Comparison of ENCODE assay signal across 13 cellular contexts in the genomic region with DNA sequence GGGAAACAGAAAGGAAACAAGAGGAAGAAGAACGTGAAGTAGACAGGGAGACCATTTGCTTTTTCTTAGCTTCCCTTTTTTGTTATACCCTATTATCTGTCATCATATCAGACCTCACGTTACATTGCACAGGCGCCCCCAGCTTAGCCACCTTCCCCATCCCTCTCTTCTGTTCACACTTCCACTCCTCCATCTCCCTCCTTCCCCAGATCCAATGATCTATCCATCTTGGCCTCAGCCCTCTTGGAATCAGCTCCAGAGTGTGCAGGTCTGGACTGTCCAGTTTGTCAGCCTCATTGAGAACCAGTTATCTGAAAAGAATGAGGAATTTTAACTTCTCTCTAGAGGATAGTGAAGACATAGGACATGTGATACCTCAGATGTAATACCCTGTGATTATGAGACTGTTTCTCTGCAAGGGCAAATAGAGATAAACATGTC.
A peak's percentile ranks its signal among the peaks of the same experiment; 100 is the strongest.
DNase-seq lines count a peak whose midpoint lies in the region; ATAC-seq and TF ChIP-seq lines count a peak whose summit lies in the region.
"Had no signal": no experiment of that assay in that cellular context is flagged by ENCODE, and none has a peak within 500 bp of the region (broad histone marks: within the 10 kb centered on the region; RNA-seq: fewer than 3 reads in every experiment).

No MANE protein-coding gene starts in this region.

- H3K36me3 ChIP-seq in IMR-90 (ENCODE audit: control insufficient read depth, insufficient read depth, low read length) (no peaks in the 10 kb centered on the region), adipocyte (ENCODE audit: control insufficient read depth, insufficient read depth, low read length, severe bottlenecking) (no peaks in the 10 kb centered on the region), liver (ENCODE audit: control insufficient read depth in 4 of 4, insufficient read depth in 3 of 4, low read depth in 1 of 4, low read length in 3 of 4) (no peaks in the 10 kb centered on the region), spleen (no peaks in the 10 kb centered on the region)
- H3K36me3 ChIP-seq: brain microvascular endothelial cell had no signal

- 100% methylated on average over 2 of the region's 3 CpGs; no CpG with 5 or more reads in 1 of the 2 experiments for WGBS in IMR-90 (ENCODE audit: extremely low coverage in 2 of 2, insufficient read length in 1 of 2), 2 experiments
- WGBS in liver = 89% methylated on average over 3 of the region's 3 CpGs
- WGBS in spleen, 5 donors = 34 to 50% (median 45%) methylated on average over 3 of the region's 3 CpGs

- H3K9ac ChIP-seq in IMR-90 (ENCODE audit: low read depth, low read length) (peak overlapping the region; percentile 22; the same call in 1 of the 2 replicates), adipocyte (ENCODE audit: low read length) (peak overlapping the region; percentile 64), liver (ENCODE audit: low read depth in 1 of 2, low read length in 2 of 2) (no peak overlapping the region)

- H3K56ac ChIP-seq in IMR-90 (ENCODE audit: extremely low read depth, insufficient read depth, low read length) = no peak overlapping the region

- TF ChIP-seq POLR2A in IMR-90 (IDR thresholded peaks at IDR 0.05; ENCODE audit: low read depth, low read length) (no peak), spleen (IDR thresholded peaks at IDR 0.05) (no peak)

- H3K4me3 Mint-ChIP-seq in activated naive CD8-positive, alpha-beta T cell treated with anti-CD3 and anti-CD28 coated beads for 36 hours = no peak overlapping the region
- H3K4me3 Mint-ChIP-seq: activated T-helper 1 cell treated with anti-CD3 and anti-CD28 coated beads, Interleukin-12 subunit alpha, Interleukin-12 subunit beta, Interleukin-2, Interleukin-4 antibody, amounts not matched to agents 30 ng/mL and 10 ng/mL and 1 ng/mL, durations not matched to agents 14 hours and 24 hours and 36 hours; natural killer cell had no signal

- no peak overlapping the region for H3K4me3 ChIP-seq in IMR-90 (ENCODE audit: insufficient read depth, low read depth, low read length)
- H3K4me3 ChIP-seq in adipocyte (ENCODE audit: low read length) = no peak overlapping the region
- H3K4me3 ChIP-seq in liver (ENCODE audit: low read depth in 1 of 3, low read length in 3 of 3) = no peak overlapping the region
- no peak overlapping the region for H3K4me3 ChIP-seq in spleen

- H2BK20ac ChIP-seq in IMR-90 (ENCODE audit: low read depth, low read length) = peak overlapping the region; percentile 69; the same call in 1 of the 2 replicates

- H3K4me1 ChIP-seq in IMR-90 (ENCODE audit: control insufficient read depth, insufficient read depth, low read length) = peaks cover 11% of the 10 kb centered on the region
- H3K4me1 ChIP-seq in adipocyte (ENCODE audit: control insufficient read depth, insufficient read depth, low read length) = peaks cover 20% of the 10 kb centered on the region
- peaks cover 0 to under 1% (median 0%) of the 10 kb centered on the region in 4 donors for H3K4me1 ChIP-seq in liver (ENCODE audit: control insufficient read depth in 4 of 4, insufficient read depth in 4 of 4, low read length in 3 of 4)
- H3K4me1 ChIP-seq in spleen = peaks cover 0 to 17% (median 2%) of the 10 kb centered on the region in 6 donors

- peak overlapping the region; percentile 30 for H2BK5ac ChIP-seq in IMR-90 (ENCODE audit: low read depth, low read length, poor library complexity, severe bottlenecking)

- no peak overlapping the region for H2AK9ac ChIP-seq in IMR-90 (replicated peaks; ENCODE audit: low read depth, low read length, poor library complexity)

- H4K5ac ChIP-seq in IMR-90 (ENCODE audit: low read depth, low read length) = peak overlapping the region; percentile 26

- peak overlapping the region; percentile 55 for H3K18ac ChIP-seq in IMR-90 (ENCODE audit: low read depth, low read length)

- peak overlapping the region; percentile 65 to 84; a peak in 3 of 4 replicates for H4K8ac ChIP-seq in IMR-90 (ENCODE audit: low read depth in 2 of 2, low read length in 2 of 2)

- in situ Hi-C loops in IMR-90 (cut with MboI; ENCODE audit: low sequenced_read_pairs) = loop anchor here (10.0 kb wide), 1 partner anchor 92 kb away; no protein-coding TSS in a partner anchor

- no peaks in the 10 kb centered on the region for H4K20me1 ChIP-seq in IMR-90 (ENCODE audit: insufficient read depth, low read length)

- POLR2A ChIA-PET in IMR-90 (lab: Charles Lee; ENCODE audit: unreplicated experiment) = interaction anchor here (0.6 kb wide), 1 partner anchor 1010 kb away, joined by 4 read pairs; no protein-coding TSS in a partner anchor

- H2BK15ac ChIP-seq in IMR-90 (ENCODE audit: low read depth, low read length) = peak overlapping the region; percentile 75; the same call in 2 of the 3 replicates

- H2BK120ac ChIP-seq in IMR-90 (ENCODE audit: low read depth, low read length) = peak overlapping the region; percentile 50

- peak; percentile 54 for ATAC-seq in IMR-90 (ENCODE audit: low read depth)
- no peak for ATAC-seq in HG02885 (IDR thresholded peaks at IDR 0.05; ENCODE audit: poor library complexity, unreplicated experiment)

- H3K79me1 ChIP-seq in IMR-90 (ENCODE audit: low read depth in 1 of 2, low read length in 2 of 2) = no peaks in the 10 kb centered on the region

- peak overlapping the region; percentile 28 for H2AFZ ChIP-seq in IMR-90 (replicated peaks; ENCODE audit: low read length, poor library complexity)

- peak overlapping the region; percentile 41 for H3K14ac ChIP-seq in IMR-90 (replicated peaks; ENCODE audit: low read depth, low read length)

- H3K27ac ChIP-seq in IMR-90 (ENCODE audit: insufficient read depth, low read length) (peak overlapping the region; percentile 82), liver (ENCODE audit: low read depth in 1 of 2, low read length in 2 of 2) (no peak overlapping the region), spleen (peak overlapping the region in 6 of 8 donors; percentile 11 to 79 (median 40))
- H3K27ac ChIP-seq: brain microvascular endothelial cell had no signal

- dilution Hi-C loops in IMR-90 (cut with HindIII; ENCODE audit: low sequenced_read_pairs, unreplicated experiment) = no loop called here

- H3K9me3 Mint-ChIP-seq in activated naive CD8-positive, alpha-beta T cell treated with anti-CD3 and anti-CD28 coated beads for 36 hours = no peaks in the 10 kb centered on the region
- H3K9me3 Mint-ChIP-seq: natural killer cell had no signal

- peaks cover 4% of the 10 kb centered on the region; the same call in 1 of the 2 replicates for H3K9me1 ChIP-seq in IMR-90 (ENCODE audit: insufficient read depth, low read length)

- TF ChIP-seq RAD21 in IMR-90 (IDR thresholded peaks at IDR 0.05; ENCODE audit: low read length) (no peak), liver (IDR thresholded peaks at IDR 0.05) (no peak)

- peaks cover 14% of the 10 kb centered on the region for H3K27me3 Mint-ChIP-seq in activated naive CD8-positive, alpha-beta T cell treated with anti-CD3 and anti-CD28 coated beads for 36 hours

- H3K27ac Mint-ChIP-seq in activated naive CD8-positive, alpha-beta T cell treated with anti-CD3 and anti-CD28 coated beads for 36 hours = no peak overlapping the region
- H3K27ac Mint-ChIP-seq: activated T-helper 1 cell treated with anti-CD3 and anti-CD28 coated beads, Interleukin-12 subunit alpha, Interleukin-12 subunit beta, Interleukin-2, Interleukin-4 antibody, amounts not matched to agents 30 ng/mL and 10 ng/mL and 1 ng/mL, durations not matched to agents 14 hours and 24 hours and 36 hours had no signal

- peak overlapping the region; percentile 53; the same call in 1 of the 2 replicates for H4K91ac ChIP-seq in IMR-90 (ENCODE audit: insufficient read depth, low read depth, low read length)

- no peaks in the 10 kb centered on the region for H3K9me3 ChIP-seq in IMR-90 (ENCODE audit: control insufficient read depth, insufficient read depth, low read length)
- peaks cover 14% of the 10 kb centered on the region for H3K9me3 ChIP-seq in adipocyte (ENCODE audit: control insufficient read depth, low read length)
- H3K9me3 ChIP-seq in liver (ENCODE audit: control insufficient read depth in 4 of 4, low read length in 3 of 4) = peaks cover 0 to 3% (median 0%) of the 10 kb centered on the region in 4 donors
- peaks cover 0 to 9% (median 0%) of the 10 kb centered on the region in 8 donors for H3K9me3 ChIP-seq in spleen

- no peaks in the 10 kb centered on the region for H3K4me1 Mint-ChIP-seq in activated naive CD8-positive, alpha-beta T cell treated with anti-CD3 and anti-CD28 coated beads for 36 hours

- no peak overlapping the region for H3K23ac ChIP-seq in IMR-90 (ENCODE audit: low read depth, low read length)

- DNase-seq in IMR-90 (peak; percentile 55), adipocyte (ENCODE audit: low read depth) (no peak), spleen (no peak), C1 segment of cervical spinal cord (lab: John Stamatoyannopoulos, UW) (no peak), NCI-H446 (lab: John Stamatoyannopoulos, UW) (no peak)
- no peak for DNase-seq in activated naive CD8-positive, alpha-beta T cell treated with anti-CD3 and anti-CD28 coated beads for 36 hours
- DNase-seq: activated CD4-positive, alpha-beta T cell treated with anti-CD3 and anti-CD28 coated beads for 48 hours; brain microvascular endothelial cell; natural killer cell; NCI-H1930 had no signal

- H3K4me2 ChIP-seq in IMR-90 (ENCODE audit: low read depth, low read length) = no peak overlapping the region

- H3K27me3 ChIP-seq in IMR-90 (ENCODE audit: control insufficient read depth, insufficient read depth, low read length) = no peaks in the 10 kb centered on the region
- H3K27me3 ChIP-seq in adipocyte (replicated peaks; ENCODE audit: control insufficient read depth, insufficient read depth, low read length) = no peaks in the 10 kb centered on the region
- no peaks in the 10 kb centered on the region for H3K27me3 ChIP-seq in liver (ENCODE audit: control insufficient read depth in 4 of 4, insufficient read depth in 4 of 4, low read length in 3 of 4)
- no peaks in the 10 kb centered on the region for H3K27me3 ChIP-seq in spleen (replicated peaks in 1 of 7)
- H3K27me3 ChIP-seq: brain microvascular endothelial cell had no signal

- peak overlapping the region; percentile 88 for H2AK5ac ChIP-seq in IMR-90 (ENCODE audit: low read depth, low read length)

- intact Hi-C loops in IMR-90 (cut with micrococcal nuclease) = no loop called here
- intact Hi-C loops in spleen (cut with DNase I; ENCODE audit: low total_unique reads) = no loop called here

- no peak for TF ChIP-seq CTCF in IMR-90 (conservative IDR thresholded peaks at IDR 0.05; ENCODE audit: low read depth, low read length)
- no peak for TF ChIP-seq CTCF in liver (IDR thresholded peaks at IDR 0.05; ENCODE audit: low read depth, low read length, missing input control)
- TF ChIP-seq CTCF in spleen (IDR thresholded peaks at IDR 0.05 in 8 of 11, conservative IDR thresholded peaks at IDR 0.05 in 3 of 11) = no peak

- peak overlapping the region; percentile 39 for H3K4ac ChIP-seq in IMR-90 (ENCODE audit: low read depth, low read length)

- CTCF ChIA-PET in IMR-90 (lab: Yijun Ruan, JAX) = no interaction called here

- H3K36me3 Mint-ChIP-seq in activated naive CD8-positive, alpha-beta T cell treated with anti-CD3 and anti-CD28 coated beads for 36 hours = no peaks in the 10 kb centered on the region
- H3K36me3 Mint-ChIP-seq: natural killer cell had no signal

- BruUV-seq in IMR-90 (replicated peaks; lab: Mats Ljungman, UMichigan) = no TSS peak

TF ChIP-seq in IMR-90, 13 proteins besides CTCF, POLR2A, EP300 and RAD21 (continues in another document):
- TF ChIP-seq MXI1 (IDR thresholded peaks at IDR 0.05; ENCODE audit: borderline replicate concordance, low read depth, low read length) = no peak

TF ChIP-seq in liver, 16 proteins besides CTCF, POLR2A, EP300 and RAD21 (continues in another document):
- TF ChIP-seq YY1 (IDR thresholded peaks at IDR 0.05) = peak; percentile 29

Comparison
In these comparisons a context has a peak if more than half of its experiments do, and no peak if none do; other contexts are left out.
1. H3K27ac ChIP-seq: peak in IMR-90 (single experiment) and spleen (6 of 8); none in liver (0 of 2).
2. H3K9ac ChIP-seq: peak in IMR-90 (single experiment) and adipocyte (single experiment); none in liver (0 of 2).